In genomic region chr3:50330330-50330729, GRCh38 we compare ENCODE assay signal across 1 cellular context.
TF ChIP-seq lines count a peak whose summit lies in the region.

No MANE protein-coding gene starts in this region.

TF ChIP-seq in HepG2, 621 proteins besides CTCF, POLR2A, EP300 and RAD21:
- TF ChIP-seq POLR2AphosphoS5 (IDR thresholded peaks at IDR 0.05; ENCODE audit: low read depth, low read length) (peak; percentile 15; the same call in 1 of the 2 replicates), AGO2 (optimal IDR thresholded peaks at IDR 0.05; ENCODE audit: low read depth, low read length) (peak; percentile 61), RBM22 (optimal IDR thresholded peaks at IDR 0.05; ENCODE audit: low read length) (peak; percentile 25)
- TF ChIP-seq, protein P1, sequence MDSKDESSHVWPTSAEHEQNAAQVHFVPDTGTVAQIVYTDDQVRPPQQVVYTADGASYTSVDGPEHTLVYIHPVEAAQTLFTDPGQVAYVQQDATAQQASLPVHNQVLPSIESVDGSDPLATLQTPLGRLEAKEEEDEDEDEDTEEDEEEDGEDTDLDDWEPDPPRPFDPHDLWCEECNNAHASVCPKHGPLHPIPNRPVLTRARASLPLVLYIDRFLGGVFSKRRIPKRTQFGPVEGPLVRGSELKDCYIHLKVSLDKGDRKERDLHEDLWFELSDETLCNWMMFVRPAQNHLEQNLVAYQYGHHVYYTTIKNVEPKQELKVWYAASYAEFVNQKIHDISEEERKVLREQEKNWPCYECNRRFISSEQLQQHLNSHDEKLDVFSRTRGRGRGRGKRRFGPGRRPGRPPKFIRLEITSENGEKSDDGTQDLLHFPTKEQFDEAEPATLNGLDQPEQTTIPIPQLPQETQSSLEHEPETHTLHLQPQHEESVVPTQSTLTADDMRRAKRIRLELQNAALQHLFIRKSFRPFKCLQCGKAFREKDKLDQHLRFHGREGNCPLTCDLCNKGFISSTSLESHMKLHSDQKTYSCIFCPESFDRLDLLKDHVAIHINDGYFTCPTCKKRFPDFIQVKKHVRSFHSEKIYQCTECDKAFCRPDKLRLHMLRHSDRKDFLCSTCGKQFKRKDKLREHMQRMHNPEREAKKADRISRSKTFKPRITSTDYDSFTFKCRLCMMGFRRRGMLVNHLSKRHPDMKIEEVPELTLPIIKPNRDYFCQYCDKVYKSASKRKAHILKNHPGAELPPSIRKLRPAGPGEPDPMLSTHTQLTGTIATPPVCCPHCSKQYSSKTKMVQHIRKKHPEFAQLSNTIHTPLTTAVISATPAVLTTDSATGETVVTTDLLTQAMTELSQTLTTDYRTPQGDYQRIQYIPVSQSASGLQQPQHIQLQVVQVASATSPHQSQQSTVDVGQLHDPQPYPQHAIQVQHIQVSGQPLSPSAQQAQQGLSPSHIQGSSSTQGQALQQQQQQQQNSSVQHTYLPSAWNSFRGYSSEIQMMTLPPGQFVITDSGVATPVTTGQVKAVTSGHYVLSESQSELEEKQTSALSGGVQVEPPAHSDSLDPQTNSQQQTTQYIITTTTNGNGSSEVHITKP (CRISPR knock-in tag; IDR thresholded peaks at IDR 0.05; ENCODE audit: low read depth), result no peak
